ENCODE assay signal across 19 cellular contexts in the genomic region with DNA sequence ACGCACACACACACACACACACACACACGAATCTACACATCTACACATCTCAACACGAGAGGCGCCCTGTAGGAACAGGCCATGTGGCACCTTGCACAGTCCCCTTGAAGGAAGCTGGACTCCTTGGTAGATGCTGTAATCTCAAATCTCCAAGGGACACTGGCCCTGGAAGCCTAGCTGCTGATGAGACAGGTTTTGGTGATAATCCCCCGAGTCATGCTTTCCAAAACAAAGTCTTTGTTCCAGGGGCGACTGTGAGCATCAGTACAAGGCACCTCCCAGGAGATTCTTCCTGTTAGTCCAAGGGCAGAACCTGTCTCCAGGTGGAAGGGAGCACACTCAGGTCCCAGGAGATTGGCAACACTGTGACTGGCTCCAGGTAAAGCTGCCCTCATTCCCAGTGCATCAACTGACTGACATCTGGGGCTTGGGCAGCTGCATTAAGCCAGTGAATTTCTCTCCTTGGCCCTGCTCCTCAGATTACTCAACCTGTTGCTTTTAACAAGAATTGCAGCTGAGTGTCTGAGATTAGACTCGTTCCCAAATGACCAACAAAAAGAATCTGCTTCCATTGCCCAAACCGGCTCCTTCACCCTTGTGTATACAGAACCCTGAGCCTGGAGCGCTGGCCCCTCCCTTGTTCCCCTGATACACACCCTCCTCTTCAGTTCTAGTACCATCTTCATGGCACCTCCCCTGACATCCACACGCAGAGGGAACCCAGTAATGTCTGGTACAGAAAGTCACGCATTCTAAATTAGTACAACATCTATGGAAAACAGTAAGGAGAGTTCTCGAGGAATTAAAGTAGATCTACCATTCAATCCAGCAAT. TPM values are rescaled to one million over a fixed set of nuclear protein-coding genes. Genes with fewer than 3 reads are reported as not detected.
DNase-seq lines count a peak whose midpoint lies in the region; ATAC-seq and TF ChIP-seq lines count a peak whose summit lies in the region.
"Had no signal": no experiment of that assay in that cellular context is flagged by ENCODE, and none has a peak within 500 bp of the region (broad histone marks: within the 10 kb centered on the region; RNA-seq: fewer than 3 reads in every experiment).

No MANE protein-coding gene starts in this region.

- H3K36me3 ChIP-seq in right atrium auricular region (no peaks in the 10 kb centered on the region), adipocyte (ENCODE audit: control insufficient read depth, insufficient read depth, low read length, severe bottlenecking) (no peaks in the 10 kb centered on the region), left lung (no peaks in the 10 kb centered on the region), ovary (no peaks in the 10 kb centered on the region)

- intact Hi-C loops in Right ventricle myocardium superior (cut with DNase I) (no loop called here), left lung (cut with DNase I) (no loop called here), ovary (cut with DNase I) (no loop called here), lower leg skin (cut with DNase I; ENCODE audit: low total_unique reads) (no loop called here)

- in situ Hi-C loops in G401 (cut with HindIII; ENCODE audit: low sequenced_read_pairs), result no loop called here

- no peak for TF ChIP-seq EP300 in ovary (IDR thresholded peaks at IDR 0.05)

- no peak overlapping the region for H3K9ac ChIP-seq in adipocyte (ENCODE audit: low read length)
- H3K9ac ChIP-seq: SK-N-SH had no signal

- peak; percentile 63 for ATAC-seq in Right ventricle myocardium superior (ENCODE audit: poor library complexity)
- ATAC-seq in left lung, result peak; percentile 45
- ATAC-seq: A549, HCT116 had no signal

- H3K27me3 ChIP-seq in right atrium auricular region (no peaks in the 10 kb centered on the region), adipocyte (replicated peaks; ENCODE audit: control insufficient read depth, insufficient read depth, low read length) (peaks cover 36% of the 10 kb centered on the region), left lung (peaks cover 0 to 20% of the 10 kb centered on the region in 2 donors), ovary (no peaks in the 10 kb centered on the region)

- no peak overlapping the region for H3K4me3 ChIP-seq in right atrium auricular region
- no peak overlapping the region for H3K4me3 ChIP-seq in adipocyte (ENCODE audit: low read length)
- no peak overlapping the region for H3K4me3 ChIP-seq in left lung
- no peak overlapping the region for H3K4me3 ChIP-seq in ovary
- no peak overlapping the region for H3K4me3 ChIP-seq in lower leg skin (ENCODE audit: low read depth, poor library complexity, severe bottlenecking)
- H3K4me3 ChIP-seq: A549, PC-9 had no signal

- TF ChIP-seq POLR2A in ovary (IDR thresholded peaks at IDR 0.05) (no peak), lower leg skin (IDR thresholded peaks at IDR 0.05) (no peak)

- 69 to 75% (median 71%) methylated on average over 12 of the region's 12 CpGs for WGBS in ovary, 3 donors
- WGBS in lower leg skin, 2 donors, result 71 to 76% methylated on average over 12 of the region's 12 CpGs

- DNase-seq in Right ventricle myocardium superior (peak; percentile 60), right atrium auricular region (ENCODE audit: low spot score) (no peak), adipocyte (ENCODE audit: low read depth) (peak; percentile 27), left lung (no peak), ovary (no peak), G401 (ENCODE audit: low spot score) (no peak), lower leg skin (ENCODE audit: low spot score in 2 of 2) (no peak), T-helper 1 cell (no peak)
- DNase-seq: COR-L47, DMS53, KG1, NCI-H1092 treated with DMSO at 0.1 percent for 48 hours, NCI-H1694 treated with DMSO at 0.1 percent for 48 hours, NCI-H526, PC-9, SK-N-SH had no signal

- TF ChIP-seq CTCF in right atrium auricular region (IDR thresholded peaks at IDR 0.05) (no peak), left lung (IDR thresholded peaks at IDR 0.05) (no peak), ovary (IDR thresholded peaks at IDR 0.05) (no peak), lower leg skin (IDR thresholded peaks at IDR 0.05) (no peak)

- H3K27ac ChIP-seq in right atrium auricular region (no peak overlapping the region), left lung (no peak overlapping the region), ovary (no peak overlapping the region)
- H3K27ac ChIP-seq: A549, HL-60, PC-9 had no signal

- H3K9me3 ChIP-seq in right atrium auricular region (no peaks in the 10 kb centered on the region), adipocyte (ENCODE audit: control insufficient read depth, low read length) (peaks cover 4% of the 10 kb centered on the region), left lung (no peaks in the 10 kb centered on the region), ovary (no peaks in the 10 kb centered on the region)
- H3K9me3 ChIP-seq: SK-N-SH had no signal

- H3K4me1 ChIP-seq in right atrium auricular region, result no peaks in the 10 kb centered on the region
- peaks cover 12% of the 10 kb centered on the region for H3K4me1 ChIP-seq in adipocyte (ENCODE audit: control insufficient read depth, insufficient read depth, low read length)
- H3K4me1 ChIP-seq in left lung, result no peaks in the 10 kb centered on the region
- H3K4me1 ChIP-seq in ovary (ENCODE audit: insufficient read depth), result no peaks in the 10 kb centered on the region
- H3K4me1 ChIP-seq: A549 had no signal

RNA-seq across cellular contexts. Expression of gene TNRC6C, which starts 13.9 kb away (rescaled TPM):
- total RNA-seq in Right ventricle myocardium superior, result 17.8 TPM
- 10 to 100 TPM in 1 of 2 donors, 1 to 10 TPM in 1; 8.7 to 13.0 TPM for total RNA-seq in right atrium auricular region
- 10 to 100 TPM; 14.0 to 18.8 TPM for total RNA-seq in left lung
- total RNA-seq in ovary, result 10 to 100 TPM in 6 of 7 donors, 1 to 10 TPM in 1; 9.2 to 45.3 (median 32.5) TPM
- polyA plus RNA-seq in ovary, result 10 to 100 TPM in 1 of 2 donors, 1 to 10 TPM in 1; 8.7 to 12.1 TPM
- total RNA-seq in G401 (2014; rRNA removed; shearing (Covaris generic)), result 2.5 and 2.7 TPM in 2 replicates
- total RNA-seq in lower leg skin, result 10 to 100 TPM in 1 of 4 donors, 1 to 10 TPM in 3; 5.3 to 15.4 (median 6.8) TPM

Comparison
In these comparisons a context has a peak if more than half of its experiments do, and no peak if none do; other contexts are left out.
1. DNase-seq: peak in Right ventricle myocardium superior (single experiment) and adipocyte (single experiment); none in right atrium auricular region (single experiment), left lung (0 of 2), ovary (0 of 5), G401 (single experiment), lower leg skin (0 of 2) and T-helper 1 cell (0 of 5).